ENCODE assay signal across 8 cellular contexts in the genomic region with DNA sequence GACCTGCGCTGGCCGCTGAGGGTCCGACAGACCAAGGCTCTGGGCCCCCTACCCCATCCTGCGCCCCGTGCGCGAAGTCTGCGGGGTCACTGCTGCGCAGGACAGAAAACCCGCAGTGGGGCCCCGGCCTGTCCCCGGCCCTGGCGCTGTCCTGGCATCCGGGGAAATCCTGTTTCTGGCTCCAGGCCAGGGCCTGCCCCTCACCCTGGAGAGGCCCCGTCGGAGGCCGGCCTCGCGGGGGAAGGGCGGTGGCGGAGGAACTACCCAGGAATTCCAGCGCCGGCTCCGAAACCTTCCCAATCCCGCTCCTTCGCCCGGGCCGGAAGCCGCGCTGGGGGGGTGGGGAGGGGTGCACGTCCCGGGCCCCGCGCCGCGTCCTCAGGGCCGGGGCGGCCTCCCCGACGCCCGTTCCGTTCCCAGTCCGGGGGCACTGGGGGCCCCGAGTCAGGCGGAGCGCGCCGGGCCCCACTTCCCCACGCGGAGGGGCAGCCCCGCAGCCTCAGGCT.
A peak's percentile ranks its signal among the peaks of the same experiment; 100 is the strongest.
DNase-seq lines count a peak whose midpoint lies in the region; ATAC-seq and TF ChIP-seq lines count a peak whose summit lies in the region.

No MANE protein-coding gene starts in this region.

- intact Hi-C loops in left lung (cut with DNase I): loop anchor here in 1 of 2 donors (10.0 kb wide), 1 partner anchor 80 kb away; no protein-coding TSS in a partner anchor

- H3K9me3 ChIP-seq in left lung: no peaks in the 10 kb centered on the region
- no peaks in the 10 kb centered on the region for H3K9me3 ChIP-seq in thymus (ENCODE audit: control insufficient read depth)

- H3K4me3 ChIP-seq in left lung (peak overlapping the region; percentile 53 to 55), thymus (ENCODE audit: low read length) (peak overlapping the region; percentile 77)

- H3K27ac ChIP-seq in left lung (peak overlapping the region; percentile 86 to 92), thymus (ENCODE audit: low read depth) (peak overlapping the region; percentile 86)

- peak; percentile 14 for DNase-seq in DMS53 treated with DMSO at 0.1 percent for 48 hours (lab: John Stamatoyannopoulos, UW; ENCODE audit: unreplicated experiment)
- DNase-seq in NCI-H1105 treated with DMSO at 0.1 percent for 48 hours (lab: John Stamatoyannopoulos, UW): peak; percentile 1
- peak; percentile 49 for DNase-seq in dermis blood vessel endothelial cell
- DNase-seq in left lung: peak in 1 of 2 donors; percentile 86
- no peak for DNase-seq in DMS153 (lab: John Stamatoyannopoulos, UW)
- DNase-seq in stimulated activated CD4-positive, alpha-beta T cell treated with anti-CD3 and anti-CD28 coated beads, Interleukin-12 subunit alpha, Interleukin-12 subunit beta, amount 100 ng/mL, for 4 hours: no peak

- H3K4me1 ChIP-seq in left lung: peaks cover 27 to 66% of the 10 kb centered on the region in 2 donors
- peaks cover 28% of the 10 kb centered on the region for H3K4me1 ChIP-seq in thymus (ENCODE audit: control insufficient read depth, insufficient read depth, low read length)

- H3K27me3 ChIP-seq in left lung: peaks cover 0 to 35% of the 10 kb centered on the region in 2 donors
- no peaks in the 10 kb centered on the region for H3K27me3 ChIP-seq in thymus (ENCODE audit: control insufficient read depth, insufficient read depth)

- peaks cover 0 to 8% of the 10 kb centered on the region in 2 donors for H3K36me3 ChIP-seq in left lung
- H3K36me3 ChIP-seq in thymus (ENCODE audit: control insufficient read depth, insufficient read depth): no peaks in the 10 kb centered on the region

- ATAC-seq in left lung: peak; percentile 36
- ATAC-seq in GM18907 (IDR thresholded peaks at IDR 0.05; ENCODE audit: unreplicated experiment): no peak

- no peak for TF ChIP-seq CTCF in left lung (IDR thresholded peaks at IDR 0.05)

- WGBS in thymus: 24% methylated on average over 51 of the region's 51 CpGs

Comparison
In these comparisons a context has a peak if more than half of its experiments do, and no peak if none do; other contexts are left out.
1. DNase-seq: peak in DMS53 treated with DMSO at 0.1 percent for 48 hours (single experiment), NCI-H1105 treated with DMSO at 0.1 percent for 48 hours (single experiment) and dermis blood vessel endothelial cell (single experiment); none in DMS153 (single experiment) and stimulated activated CD4-positive, alpha-beta T cell treated with anti-CD3 and anti-CD28 coated beads, Interleukin-12 subunit alpha, Interleukin-12 subunit beta, amount 100 ng/mL, for 4 hours (single experiment).